In genomic region chr17:77882481-77883212, GRCh38 we compare ENCODE assay signal across 8 cellular contexts.
DNase-seq lines count a peak whose midpoint lies in the region; ATAC-seq, FAIRE-seq and TF ChIP-seq lines count a peak whose summit lies in the region.
"Had no signal": no experiment of that assay in that cellular context is flagged by ENCODE, and none has a peak within 500 bp of the region (broad histone marks: within the 10 kb centered on the region; RNA-seq: fewer than 3 reads in every experiment).

No MANE protein-coding gene starts in this region.

- TF ChIP-seq EP300 in HepG2 (IDR thresholded peaks at IDR 0.05; ENCODE audit: low read depth in 2 of 2, low read length in 2 of 2) (no peak), HepG2 (CRISPR knock-in tag; IDR thresholded peaks at IDR 0.05; ENCODE audit: borderline replicate concordance) (no peak)

- FAIRE-seq in astrocyte (lab: Jason Lieb, UNC), result no peak
- FAIRE-seq in HepG2 (lab: Jason Lieb, UNC), result no peak

- H3K9me3 Mint-ChIP-seq in astrocyte (ENCODE audit: unreplicated experiment), result peaks cover 4% of the 10 kb centered on the region

- H3K4me3 Mint-ChIP-seq in astrocyte (ENCODE audit: unreplicated experiment), result no peak overlapping the region

- H3K27me3 Mint-ChIP-seq in astrocyte (ENCODE audit: low read depth, unreplicated experiment), result peaks cover 55% of the 10 kb centered on the region

- in situ Hi-C loops in GM23248 (cut with MboI), result no loop called here
- in situ Hi-C loops in HepG2 (cut with HindIII; ENCODE audit: extremely low pct_ligation_motif_present, low pct_unique_long_range_greater_than_20kb), result no loop called here

- BruUV-seq in HepG2 (replicated peaks; lab: Mats Ljungman, UMichigan), result no TSS peak

- no peak overlapping the region for H3K9ac ChIP-seq in GM23248
- H3K9ac ChIP-seq in astrocyte (ENCODE audit: low read length), result no peak overlapping the region
- no peak overlapping the region for H3K9ac ChIP-seq in HepG2 (ENCODE audit: insufficient read depth, low read depth, low read length)

- H3K27ac Mint-ChIP-seq in astrocyte (ENCODE audit: unreplicated experiment), result no peak overlapping the region

- no peak for TF ChIP-seq POLR2A in HepG2 (IDR thresholded peaks at IDR 0.05; ENCODE audit: insufficient read depth in 1 of 2, low read depth in 2 of 2, low read length in 2 of 2)

- 21 to 27% methylated on average over 12 of the region's 12 CpGs for WGBS in GM23248 (ENCODE audit: low coverage in 1 of 2, low lambda C conversion rate in 2 of 2, missing lambda C conversion rate in 2 of 2), 2 experiments
- WGBS in HepG2 (ENCODE audit: low lambda C conversion rate), result 11% methylated on average over 11 of the region's 12 CpGs

- TF ChIP-seq CTCF in astrocyte (IDR thresholded peaks at IDR 0.05; ENCODE audit: insufficient read depth, low read depth, low read length) (no peak), HepG2 (CRISPR knock-in tag; IDR thresholded peaks at IDR 0.05) (no peak)

- no peak overlapping the region for H3K4me2 ChIP-seq in GM23248 (ENCODE audit: unreplicated experiment)
- H3K4me2 ChIP-seq in astrocyte (ENCODE audit: low read length), result peak overlapping the region; percentile 77
- 0 out of 2 replicates have a peak overlapping the region, but pooled peaks have one; percentile 1 for H3K4me2 ChIP-seq in HepG2 (ENCODE audit: low read depth, low read length)

- DNase-seq in GM23248 (peak; percentile 83), UCSD-AML1 (lab: John Stamatoyannopoulos, UW; ENCODE audit: unreplicated experiment) (peak; percentile 53), astrocyte (ENCODE audit: low read depth) (peak; percentile 88), HepG2 (ENCODE audit: low spot score) (peak; percentile 18), NCI-H1092 (lab: John Stamatoyannopoulos, UW) (no peak), MG63 (no peak)
- peak; percentile 54 to 58 for DNase-seq in stimulated activated CD8-positive, alpha-beta memory T cell treated with anti-CD3 and anti-CD28 coated beads, Interleukin-2, amount 100 ng/mL, for 48 hours (ENCODE audit: low read depth in 2 of 2)

- no peaks in the 10 kb centered on the region for H3K36me3 Mint-ChIP-seq in astrocyte (ENCODE audit: low read depth, unreplicated experiment)

- H3K4me1 Mint-ChIP-seq in astrocyte (ENCODE audit: low read depth, unreplicated experiment), result peaks cover 20% of the 10 kb centered on the region

- H2AFZ ChIP-seq in GM23248, result no peak overlapping the region
- H2AFZ ChIP-seq in astrocyte (ENCODE audit: low read depth, low read length), result peak overlapping the region; percentile 13
- no peak overlapping the region for H2AFZ ChIP-seq in HepG2 (ENCODE audit: low read length)

- ATAC-seq in HepG2, result peak; percentile 55

- H3K27ac ChIP-seq in GM23248 (no peak overlapping the region), astrocyte (ENCODE audit: low read depth, low read length) (no peak overlapping the region), HepG2 (ENCODE audit: extremely low read length, insufficient read depth, low read length) (no peak overlapping the region)
- H3K27ac ChIP-seq: SJSA1 had no signal

- H3K36me3 ChIP-seq in GM23248 (ENCODE audit: low read depth) (no peaks in the 10 kb centered on the region), astrocyte (ENCODE audit: insufficient read depth, low read length) (no peaks in the 10 kb centered on the region), HepG2 (replicated peaks in 1 of 2; ENCODE audit: control insufficient read depth in 1 of 2, insufficient read depth in 2 of 2, low read length in 2 of 2) (no peaks in the 10 kb centered on the region), MG63 (no peaks in the 10 kb centered on the region)
- H3K36me3 ChIP-seq: SJSA1 had no signal

- TF ChIP-seq RAD21 in HepG2 (CRISPR knock-in tag; IDR thresholded peaks at IDR 0.05), result no peak

- H3K9me3 ChIP-seq in GM23248 (ENCODE audit: low read depth) (no peaks in the 10 kb centered on the region), astrocyte (ENCODE audit: insufficient read depth, low read depth, low read length) (peaks cover under 1% of the 10 kb centered on the region), HepG2 (ENCODE audit: low read length) (no peaks in the 10 kb centered on the region), MG63 (no peaks in the 10 kb centered on the region)
- H3K9me3 ChIP-seq: SJSA1 had no signal

- intact Hi-C loops in HepG2 (cut with micrococcal nuclease; ENCODE audit: unreplicated experiment), result loop anchor here (1.0 kb wide), 1 partner anchor 48 kb away; no protein-coding TSS in a partner anchor

- H4K20me1 ChIP-seq in GM23248 (ENCODE audit: insufficient read depth) (no peaks in the 10 kb centered on the region), astrocyte (ENCODE audit: insufficient read depth, low read length) (peaks cover 8% of the 10 kb centered on the region), HepG2 (ENCODE audit: insufficient read depth, low read length) (no peaks in the 10 kb centered on the region; the same call in none of the 2 replicates)

- peaks cover 20% of the 10 kb centered on the region for H3K27me3 ChIP-seq in GM23248 (replicated peaks; ENCODE audit: insufficient read depth)
- peaks cover 33% of the 10 kb centered on the region for H3K27me3 ChIP-seq in astrocyte (ENCODE audit: insufficient read depth, low read length)
- peaks cover 11 to 82% of the 10 kb centered on the region in 2 experiments for H3K27me3 ChIP-seq in HepG2 (ENCODE audit: control insufficient read depth in 1 of 2, insufficient read depth in 2 of 2, low read length in 2 of 2)
- peaks cover 8% of the 10 kb centered on the region; the same call in 1 of the 2 replicates for H3K27me3 ChIP-seq in MG63

- H3K4me3 ChIP-seq in GM23248 (no peak overlapping the region), astrocyte (ENCODE audit: insufficient read depth, low read depth, low read length) (no peak overlapping the region), HepG2 (replicated peaks in 1 of 3; ENCODE audit: insufficient read depth in 1 of 3, low read depth in 2 of 3, low read length in 3 of 3) (no peak overlapping the region), MG63 (no peak overlapping the region)
- H3K4me3 ChIP-seq: SJSA1 had no signal

- no peaks in the 10 kb centered on the region for H3F3A ChIP-seq in GM23248 (ENCODE audit: insufficient read depth)

- no peaks in the 10 kb centered on the region for H3K9me2 ChIP-seq in GM23248 (ENCODE audit: insufficient read depth)

- H3K4me1 ChIP-seq in GM23248 (ENCODE audit: insufficient read depth) (peaks cover 12% of the 10 kb centered on the region), astrocyte (ENCODE audit: insufficient read depth, low read length) (peaks cover 27% of the 10 kb centered on the region), HepG2 (ENCODE audit: insufficient read depth, low read length) (peaks cover 6% of the 10 kb centered on the region)

- POLR2A ChIA-PET in HepG2 (lab: Yijun Ruan, JAX), result interaction anchor here (0.9 kb wide), 1 partner anchor 75 kb away, joined by 3 read pairs; the partner anchor contains the start of gene TNRC6C

- CTCF ChIA-PET in HepG2 (lab: Yijun Ruan, JAX; ENCODE audit: low intra/inter-chr PET ratio, low total read pairs), result no interaction called here

- H3K79me2 ChIP-seq in GM23248 (ENCODE audit: insufficient read depth) (no peaks in the 10 kb centered on the region), astrocyte (ENCODE audit: insufficient read depth, low read length) (no peaks in the 10 kb centered on the region), HepG2 (ENCODE audit: insufficient read depth, low read length) (no peaks in the 10 kb centered on the region)

TF ChIP-seq in HepG2, 621 proteins besides CTCF, POLR2A, EP300 and RAD21:
- TF ChIP-seq TIGD3 (CRISPR knock-in tag; IDR thresholded peaks at IDR 0.05; ENCODE audit: borderline replicate concordance), result no peak
- no peak for TF ChIP-seq NFIC (IDR thresholded peaks at IDR 0.05; ENCODE audit: low read length)
- TF ChIP-seq ESRRA (CRISPR knock-in tag; IDR thresholded peaks at IDR 0.05; ENCODE audit: low read depth), result 0 out of 2 replicates have a peak, but pooled peaks have one; percentile 50
- TF ChIP-seq CREB1 (IDR thresholded peaks at IDR 0.05), result peak; percentile 46; the same call in 1 of the 2 replicates
- TF ChIP-seq CREB1 (CRISPR knock-in tag; IDR thresholded peaks at IDR 0.05), result no peak
- no peak for TF ChIP-seq ZBTB26 (CRISPR knock-in tag; IDR thresholded peaks at IDR 0.05; ENCODE audit: borderline replicate concordance)

Comparison
In these comparisons a context has a peak if more than half of its experiments do, and no peak if none do; other contexts are left out.
1. DNase-seq: peak in GM23248 (single experiment), UCSD-AML1 (single experiment), astrocyte (single experiment), HepG2 (single experiment) and stimulated activated CD8-positive, alpha-beta memory T cell treated with anti-CD3 and anti-CD28 coated beads, Interleukin-2, amount 100 ng/mL, for 48 hours (2 of 2); none in NCI-H1092 (single experiment) and MG63 (single experiment).